Comparison of ENCODE assay signal across 8 cellular contexts in genomic region chr2:96116424-96116878, GRCh38. TPM values are rescaled to one million over a fixed set of nuclear protein-coding genes. Genes with fewer than 3 reads are reported as not detected.
DNase-seq lines count a peak whose midpoint lies in the region; ATAC-seq and TF ChIP-seq lines count a peak whose summit lies in the region.

Gene ADRA2B, minus strand, starts transcription at chr2:96116571. Its CDS starts 422 bp downstream, at chr2:96116149.

- no peaks in the 10 kb centered on the region for H3F3A ChIP-seq in MM.1S (ENCODE audit: insufficient read depth, low read length)

- ATAC-seq in GM21619 (IDR thresholded peaks at IDR 0.05; ENCODE audit: unreplicated experiment) = peak; percentile 36
- ATAC-seq in activated CD8-positive, alpha-beta T cell treated with anti-CD3 and anti-CD28 coated beads, Interleukin-2, amount 10 ng/mL, durations not matched to agents 7 days and 5 days = peak; percentile 76
- peak; percentile 68 for ATAC-seq in stimulated activated naive CD8-positive, alpha-beta T cell treated with anti-CD3 and anti-CD28 coated beads, Interleukin-15, amount 100 ng/mL, for 72 hours

- DNase-seq in Daoy (ENCODE audit: low read depth) (peak; percentile 71), MM.1S (peak; percentile 84), endodermal cell (peak; percentile 95), SKM-1 (lab: John Stamatoyannopoulos, UW; ENCODE audit: unreplicated experiment) (no peak)
- peak; percentile 79 for DNase-seq in activated CD8-positive, alpha-beta T cell treated with anti-CD3 and anti-CD28 coated beads, Interleukin-2, amount 10 ng/mL, durations not matched to agents 7 days and 5 days
- peak in 1 of 2 donors; percentile 66 for DNase-seq in stimulated activated naive CD8-positive, alpha-beta T cell treated with anti-CD3 and anti-CD28 coated beads, Interleukin-15, amount 100 ng/mL, for 72 hours

- TF ChIP-seq CTCF in MM.1S (IDR thresholded peaks at IDR 0.05; ENCODE audit: low read length) (no peak), endodermal cell (conservative IDR thresholded peaks at IDR 0.05) (no peak), nephron (IDR thresholded peaks at IDR 0.05; ENCODE audit: unreplicated experiment in 3 of 3) (no peak)

- peak within 1 kb of the TSS; percentile 87 for H2AFZ ChIP-seq in MM.1S (ENCODE audit: low read length)

- no peaks in the 10 kb centered on the region for H3K79me2 ChIP-seq in MM.1S (ENCODE audit: low read length)

- H3K4me1 ChIP-seq in MM.1S (ENCODE audit: low read length) = 0 out of 2 replicates have a peak, but pooled peaks cover 4% of the 10 kb centered on the region
- no peaks in the 10 kb centered on the region for H3K4me1 ChIP-seq in endodermal cell (ENCODE audit: control insufficient read depth, insufficient read depth, low read length)

- CTCF ChIA-PET in activated CD8-positive, alpha-beta T cell treated with anti-CD3 and anti-CD28 coated beads, Interleukin-2, amount 10 ng/mL, durations not matched to agents 7 days and 5 days (lab: Charles Lee) = interaction anchor here (0.6 to 4.3 kb wide), 29 partner anchors 8 to 151 kb away, joined by 3 to 30 read pairs (median 5); partner anchors contain the start of genes ASTL and STARD7

- WGBS in endodermal cell (ENCODE audit: insufficient coverage in 1 of 2, insufficient read length in 1 of 2), 2 experiments = 1 to 3% methylated on average over 10 to 64 of the region's 64 CpGs

- peak within 1 kb of the TSS; percentile 61 for H3K4me3 ChIP-seq in MM.1S (ENCODE audit: low read length)
- H3K4me3 ChIP-seq in endodermal cell (ENCODE audit: low read length) = peak within 1 kb of the TSS; percentile 66

- peaks cover 49% of the 10 kb centered on the region for H3K27me3 ChIP-seq in MM.1S (replicated peaks; ENCODE audit: insufficient read depth, low read length)
- peaks cover 55% of the 10 kb centered on the region for H3K27me3 ChIP-seq in endodermal cell (ENCODE audit: control insufficient read depth, insufficient read depth, low read length, poor library complexity, severe bottlenecking)

- H4K20me1 ChIP-seq in MM.1S (ENCODE audit: insufficient read depth, low read length) = no peaks in the 10 kb centered on the region

- H3K27ac Mint-ChIP-seq in activated CD8-positive, alpha-beta T cell treated with anti-CD3 and anti-CD28 coated beads, Interleukin-2, amount 10 ng/mL, durations not matched to agents 7 days and 5 days = no peak within 1 kb of the TSS
- no peak within 1 kb of the TSS for H3K27ac Mint-ChIP-seq in endodermal cell
- no peak within 1 kb of the TSS for H3K27ac Mint-ChIP-seq in nephron
- H3K27ac Mint-ChIP-seq in stimulated activated naive CD8-positive, alpha-beta T cell treated with anti-CD3 and anti-CD28 coated beads, Interleukin-15, amount 100 ng/mL, for 72 hours = peak within 1 kb of the TSS in 1 of 2 donors; percentile 27

- H3K36me3 ChIP-seq in MM.1S (replicated peaks; ENCODE audit: insufficient read depth, low read length) (no peaks in the 10 kb centered on the region), endodermal cell (ENCODE audit: control insufficient read depth, insufficient read depth, low read length) (no peaks in the 10 kb centered on the region)

- H3K4me1 Mint-ChIP-seq in activated CD8-positive, alpha-beta T cell treated with anti-CD3 and anti-CD28 coated beads, Interleukin-2, amount 10 ng/mL, durations not matched to agents 7 days and 5 days (ENCODE audit: low read depth) = peaks cover 30% of the 10 kb centered on the region
- H3K4me1 Mint-ChIP-seq in endodermal cell (no peaks in the 10 kb centered on the region), nephron (peaks cover 19% of the 10 kb centered on the region)
- peaks cover 44% of the 10 kb centered on the region for H3K4me1 Mint-ChIP-seq in stimulated activated naive CD8-positive, alpha-beta T cell treated with anti-CD3 and anti-CD28 coated beads, Interleukin-15, amount 100 ng/mL, for 72 hours

- peak within 1 kb of the TSS; percentile 99 for H3K4me2 ChIP-seq in MM.1S (ENCODE audit: low read depth, low read length)

- H3K9me2 ChIP-seq in MM.1S (replicated peaks; ENCODE audit: insufficient read depth, low read length) = no peaks in the 10 kb centered on the region

- POLR2A ChIA-PET in activated CD8-positive, alpha-beta T cell treated with anti-CD3 and anti-CD28 coated beads, Interleukin-2, amount 10 ng/mL, durations not matched to agents 7 days and 5 days (lab: Charles Lee) = interaction anchor here (0.7 to 1.8 kb wide), 3 partner anchors 64 to 125 kb away, joined by 3 to 9 read pairs (median 3); partner anchors contain the start of gene ANKRD36C

- H3K27me3 Mint-ChIP-seq in activated CD8-positive, alpha-beta T cell treated with anti-CD3 and anti-CD28 coated beads, Interleukin-2, amount 10 ng/mL, durations not matched to agents 7 days and 5 days (ENCODE audit: low read depth) = peaks cover 33% of the 10 kb centered on the region
- H3K27me3 Mint-ChIP-seq in endodermal cell (ENCODE audit: insufficient read depth) (peaks cover 72% of the 10 kb centered on the region), nephron (ENCODE audit: low read depth) (peaks cover 60% of the 10 kb centered on the region)
- peaks cover 56% of the 10 kb centered on the region for H3K27me3 Mint-ChIP-seq in stimulated activated naive CD8-positive, alpha-beta T cell treated with anti-CD3 and anti-CD28 coated beads, Interleukin-15, amount 100 ng/mL, for 72 hours

- peak within 1 kb of the TSS; percentile 64 for H3K4me3 Mint-ChIP-seq in activated CD8-positive, alpha-beta T cell treated with anti-CD3 and anti-CD28 coated beads, Interleukin-2, amount 10 ng/mL, durations not matched to agents 7 days and 5 days
- peak within 1 kb of the TSS; percentile 57 for H3K4me3 Mint-ChIP-seq in endodermal cell
- H3K4me3 Mint-ChIP-seq in nephron = peak within 1 kb of the TSS; percentile 78 to 81 (median 81)
- peak within 1 kb of the TSS; percentile 82 to 90 for H3K4me3 Mint-ChIP-seq in stimulated activated naive CD8-positive, alpha-beta T cell treated with anti-CD3 and anti-CD28 coated beads, Interleukin-15, amount 100 ng/mL, for 72 hours

- H3K9me3 ChIP-seq in MM.1S (replicated peaks; ENCODE audit: insufficient read depth, low read length) (no peaks in the 10 kb centered on the region), endodermal cell (ENCODE audit: control insufficient read depth, low read length) (no peaks in the 10 kb centered on the region)

- no peaks in the 10 kb centered on the region for H3K9me3 Mint-ChIP-seq in activated CD8-positive, alpha-beta T cell treated with anti-CD3 and anti-CD28 coated beads, Interleukin-2, amount 10 ng/mL, durations not matched to agents 7 days and 5 days (ENCODE audit: insufficient read depth)
- H3K9me3 Mint-ChIP-seq in endodermal cell (peaks cover 3% of the 10 kb centered on the region), nephron (no peaks in the 10 kb centered on the region)
- H3K9me3 Mint-ChIP-seq in stimulated activated naive CD8-positive, alpha-beta T cell treated with anti-CD3 and anti-CD28 coated beads, Interleukin-15, amount 100 ng/mL, for 72 hours = no peaks in the 10 kb centered on the region

- no peak within 1 kb of the TSS for H3K27ac ChIP-seq in MM.1S (ENCODE audit: low read length)
- no peak within 1 kb of the TSS for H3K27ac ChIP-seq in endodermal cell (ENCODE audit: low read depth, low read length)

- H3K36me3 Mint-ChIP-seq in activated CD8-positive, alpha-beta T cell treated with anti-CD3 and anti-CD28 coated beads, Interleukin-2, amount 10 ng/mL, durations not matched to agents 7 days and 5 days (ENCODE audit: low read depth) = no peaks in the 10 kb centered on the region
- no peaks in the 10 kb centered on the region for H3K36me3 Mint-ChIP-seq in endodermal cell (ENCODE audit: low read depth)
- H3K36me3 Mint-ChIP-seq in nephron (ENCODE audit: low read depth) = no peaks in the 10 kb centered on the region

- H3K9ac ChIP-seq in MM.1S (ENCODE audit: low read length) (peak within 1 kb of the TSS; percentile 37; the same call in 1 of the 2 replicates), endodermal cell (ENCODE audit: extremely low read depth, low read length, poor library complexity, severe bottlenecking) (no peak within 1 kb of the TSS)

RNA-seq across cellular contexts. Expression of gene ADRA2B, which starts in this region (rescaled TPM):
- 0.42 TPM in 1 of 2 replicates, not detected in the other for total RNA-seq in Daoy (2014; rRNA removed; shearing (Covaris generic))
- under 1 TPM in 1 of 2 experiments, not detected in 1; 0.08 TPM for total RNA-seq in activated CD8-positive, alpha-beta T cell treated with anti-CD3 and anti-CD28 coated beads, Interleukin-2, amount 10 ng/mL, durations not matched to agents 7 days and 5 days
- 1 to 10 TPM; 2.4 to 3.8 TPM for total RNA-seq in endodermal cell
- 0.96 TPM for polyA plus RNA-seq in endodermal cell (2013, experiment 1 of 2)
- 1.1 TPM for polyA plus RNA-seq in endodermal cell (2013, experiment 2 of 2)

Comparison
In these comparisons a context has a peak if more than half of its experiments do, and no peak if none do; other contexts are left out.
1. Peak in DNase-seq in Daoy; RNA of the gene not detected or under 1 TPM.
2. Peak in DNase-seq and ATAC-seq in activated CD8-positive, alpha-beta T cell treated with anti-CD3 and anti-CD28 coated beads, Interleukin-2, amount 10 ng/mL, durations not matched to agents 7 days and 5 days; RNA of the gene not detected or under 1 TPM.